8 cellular contexts compared by ENCODE assay signal in the genomic region with DNA sequence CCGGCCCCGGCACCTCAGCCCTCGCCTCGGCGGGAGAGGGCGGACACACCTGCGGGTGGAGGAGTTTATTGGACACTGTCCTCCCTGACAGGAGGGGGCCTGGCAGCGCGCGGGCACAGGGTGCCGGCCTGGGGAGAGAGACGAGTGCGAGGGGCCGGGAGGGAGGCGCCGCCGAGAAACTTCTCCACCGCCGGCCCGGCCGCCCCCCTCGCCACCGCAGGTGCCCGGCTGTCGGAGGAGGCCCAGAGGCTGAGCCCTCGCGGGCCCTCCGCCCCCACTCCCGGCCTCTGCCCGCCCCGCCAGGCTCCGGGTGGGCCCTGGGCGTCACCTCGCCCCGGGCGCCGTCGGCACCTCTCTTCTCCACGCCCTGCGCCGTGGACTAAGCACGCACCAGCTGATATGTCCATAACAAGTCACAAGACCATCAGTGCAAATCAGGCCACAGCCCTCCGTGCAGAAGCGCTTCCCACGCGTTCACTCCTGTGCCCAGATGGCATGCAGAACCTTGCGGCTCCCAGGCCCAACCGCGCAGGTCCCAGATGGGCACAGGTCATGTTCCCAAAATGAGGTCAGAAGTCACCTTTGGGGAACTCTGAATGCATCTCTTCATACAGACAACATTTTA.
DNase-seq lines count a peak whose midpoint lies in the region; ATAC-seq lines count a peak whose summit lies in the region.

No MANE protein-coding gene starts in this region.

- peak overlapping the region; percentile 57 for H3K4me3 ChIP-seq in iPS-18a (ENCODE audit: low read length)
- H3K4me3 ChIP-seq in HAP-1 = no peak overlapping the region

- POLR2A ChIA-PET in activated CD8-positive, alpha-beta T cell treated with anti-CD3 and anti-CD28 coated beads, Interleukin-2, amount 10 ng/mL, durations not matched to agents 7 days and 5 days (lab: Charles Lee) = no interaction called here

- peaks cover 2% of the 10 kb centered on the region for H3K4me1 Mint-ChIP-seq in activated CD8-positive, alpha-beta T cell treated with anti-CD3 and anti-CD28 coated beads, Interleukin-2, amount 10 ng/mL, durations not matched to agents 7 days and 5 days (ENCODE audit: low read depth)
- peaks cover 7% of the 10 kb centered on the region for H3K4me1 Mint-ChIP-seq in stimulated activated effector memory CD8-positive, alpha-beta T cell treated with anti-CD3 and anti-CD28 coated beads, Interleukin-12 subunit alpha, Interleukin-12 subunit beta, amount 100 ng/mL, for 72 hours

- CTCF ChIA-PET in activated CD8-positive, alpha-beta T cell treated with anti-CD3 and anti-CD28 coated beads, Interleukin-2, amount 10 ng/mL, durations not matched to agents 7 days and 5 days (lab: Charles Lee) = no interaction called here

- H3K27me3 Mint-ChIP-seq in activated CD8-positive, alpha-beta T cell treated with anti-CD3 and anti-CD28 coated beads, Interleukin-2, amount 10 ng/mL, durations not matched to agents 7 days and 5 days (ENCODE audit: low read depth) = peaks cover 36% of the 10 kb centered on the region

- H3K27ac ChIP-seq in iPS-18a (ENCODE audit: low read length) = no peak overlapping the region

- DNase-seq in activated CD8-positive, alpha-beta T cell treated with anti-CD3 and anti-CD28 coated beads, Interleukin-2, amount 10 ng/mL, durations not matched to agents 7 days and 5 days = no peak
- DNase-seq in stimulated activated effector memory CD8-positive, alpha-beta T cell treated with anti-CD3 and anti-CD28 coated beads, Interleukin-12 subunit alpha, Interleukin-12 subunit beta, amount 100 ng/mL, for 72 hours (ENCODE audit: low spot score in 2 of 2) = no peak
- DNase-seq in sciatic nerve (ENCODE audit: low spot score) (no peak), HAP-1 (ENCODE audit: low spot score in 2 of 2) (no peak)

- H3K27me3 ChIP-seq in iPS-18a (ENCODE audit: control insufficient read depth, insufficient read depth, low read length) = peaks cover 42% of the 10 kb centered on the region
- no peaks in the 10 kb centered on the region; the same call in 1 of the 2 replicates for H3K27me3 ChIP-seq in HAP-1 (ENCODE audit: low read depth)

- in situ Hi-C loops in HAP-1 (cut with MboI; ENCODE audit: low sequenced_read_pairs) = no loop called here

- ATAC-seq in HG02798 (IDR thresholded peaks at IDR 0.05; ENCODE audit: poor library complexity, unreplicated experiment) (peak; percentile 15), HG03097 (IDR thresholded peaks at IDR 0.05; ENCODE audit: low FRiP score, unreplicated experiment) (no peak), sciatic nerve (no peak), esophagus mucosa (no peak)
- peak; percentile 11 for ATAC-seq in activated CD8-positive, alpha-beta T cell treated with anti-CD3 and anti-CD28 coated beads, Interleukin-2, amount 10 ng/mL, durations not matched to agents 7 days and 5 days
- no peak for ATAC-seq in stimulated activated effector memory CD8-positive, alpha-beta T cell treated with anti-CD3 and anti-CD28 coated beads, Interleukin-12 subunit alpha, Interleukin-12 subunit beta, amount 100 ng/mL, for 72 hours

- H3K36me3 Mint-ChIP-seq in activated CD8-positive, alpha-beta T cell treated with anti-CD3 and anti-CD28 coated beads, Interleukin-2, amount 10 ng/mL, durations not matched to agents 7 days and 5 days (ENCODE audit: low read depth) = no peaks in the 10 kb centered on the region
- no peaks in the 10 kb centered on the region for H3K36me3 Mint-ChIP-seq in stimulated activated effector memory CD8-positive, alpha-beta T cell treated with anti-CD3 and anti-CD28 coated beads, Interleukin-12 subunit alpha, Interleukin-12 subunit beta, amount 100 ng/mL, for 72 hours

- H3K27ac Mint-ChIP-seq in activated CD8-positive, alpha-beta T cell treated with anti-CD3 and anti-CD28 coated beads, Interleukin-2, amount 10 ng/mL, durations not matched to agents 7 days and 5 days = no peak overlapping the region
- H3K27ac Mint-ChIP-seq in stimulated activated effector memory CD8-positive, alpha-beta T cell treated with anti-CD3 and anti-CD28 coated beads, Interleukin-12 subunit alpha, Interleukin-12 subunit beta, amount 100 ng/mL, for 72 hours = no peak overlapping the region

- H3K4me3 Mint-ChIP-seq in activated CD8-positive, alpha-beta T cell treated with anti-CD3 and anti-CD28 coated beads, Interleukin-2, amount 10 ng/mL, durations not matched to agents 7 days and 5 days = no peak overlapping the region
- H3K4me3 Mint-ChIP-seq in stimulated activated effector memory CD8-positive, alpha-beta T cell treated with anti-CD3 and anti-CD28 coated beads, Interleukin-12 subunit alpha, Interleukin-12 subunit beta, amount 100 ng/mL, for 72 hours = peak overlapping the region; percentile 53

- intact Hi-C loops in sciatic nerve (cut with DNase I) = no loop called here

- no peaks in the 10 kb centered on the region for H3K9me3 ChIP-seq in iPS-18a (ENCODE audit: control insufficient read depth, low read depth, low read length)
- no peaks in the 10 kb centered on the region for H3K9me3 ChIP-seq in HAP-1

- H3K9ac ChIP-seq in iPS-18a (ENCODE audit: low read length) = no peak overlapping the region

- H3K36me3 ChIP-seq in iPS-18a (ENCODE audit: control insufficient read depth, low read depth, low read length) (no peaks in the 10 kb centered on the region), HAP-1 (replicated peaks) (no peaks in the 10 kb centered on the region)

- no peaks in the 10 kb centered on the region for H3K4me1 ChIP-seq in iPS-18a (ENCODE audit: control insufficient read depth, low read depth, low read length)
- H3K4me1 ChIP-seq in HAP-1 = no peaks in the 10 kb centered on the region

- no peaks in the 10 kb centered on the region for H3K9me3 Mint-ChIP-seq in activated CD8-positive, alpha-beta T cell treated with anti-CD3 and anti-CD28 coated beads, Interleukin-2, amount 10 ng/mL, durations not matched to agents 7 days and 5 days (ENCODE audit: insufficient read depth)
- H3K9me3 Mint-ChIP-seq in stimulated activated effector memory CD8-positive, alpha-beta T cell treated with anti-CD3 and anti-CD28 coated beads, Interleukin-12 subunit alpha, Interleukin-12 subunit beta, amount 100 ng/mL, for 72 hours = no peaks in the 10 kb centered on the region

Comparison
In these comparisons a context has a peak if more than half of its experiments do, and no peak if none do; other contexts are left out.
1. ATAC-seq: peak in HG02798 (single experiment) and activated CD8-positive, alpha-beta T cell treated with anti-CD3 and anti-CD28 coated beads, Interleukin-2, amount 10 ng/mL, durations not matched to agents 7 days and 5 days (single experiment); none in stimulated activated effector memory CD8-positive, alpha-beta T cell treated with anti-CD3 and anti-CD28 coated beads, Interleukin-12 subunit alpha, Interleukin-12 subunit beta, amount 100 ng/mL, for 72 hours (single experiment), HG03097 (single experiment), sciatic nerve (single experiment) and esophagus mucosa (single experiment).